In the genomic region with DNA sequence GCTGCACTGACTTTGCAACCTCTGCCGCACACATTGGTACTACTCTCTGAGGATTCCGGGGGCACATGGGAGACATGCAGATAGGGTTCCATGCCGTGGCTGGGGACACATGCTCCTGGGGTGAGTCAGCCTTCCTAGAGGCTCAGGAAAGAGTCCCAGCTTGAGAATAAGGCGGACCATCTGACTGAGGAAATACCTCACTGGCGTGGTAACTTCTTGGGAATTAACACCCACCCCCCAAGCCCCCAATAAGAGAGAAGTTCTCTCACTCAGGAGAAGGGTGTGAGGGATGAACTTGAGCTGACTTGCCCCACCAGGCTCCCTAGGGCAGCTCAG, we compare ENCODE assay signal across 16 cellular contexts. TPM values are rescaled to one million over a fixed set of nuclear protein-coding genes. Genes with fewer than 3 reads are reported as not detected.
DNase-seq lines count a peak whose midpoint lies in the region; ATAC-seq and TF ChIP-seq lines count a peak whose summit lies in the region.
"Had no signal": no experiment of that assay in that cellular context is flagged by ENCODE, and none has a peak within 500 bp of the region (broad histone marks: within the 10 kb centered on the region; RNA-seq: fewer than 3 reads in every experiment).

No MANE protein-coding gene starts in this region.

- H3K36me3 ChIP-seq in spleen = peaks cover 0 to 36% (median 11%) of the 10 kb centered on the region in 6 donors

- 89 to 97% (median 97%) methylated on average over 5 of the region's 5 CpGs for WGBS in spleen, 5 donors

- no peaks in the 10 kb centered on the region for H3K9me3 ChIP-seq in spleen

- TF ChIP-seq CTCF in fibroblast of pulmonary artery (IDR thresholded peaks at IDR 0.05; ENCODE audit: low read length, missing control alignments) = no peak
- TF ChIP-seq CTCF in spleen (IDR thresholded peaks at IDR 0.05 in 8 of 11, conservative IDR thresholded peaks at IDR 0.05 in 3 of 11) = no peak

- H3K27me3 ChIP-seq in spleen (replicated peaks in 1 of 7) = no peaks in the 10 kb centered on the region

- ATAC-seq in GM18858 (IDR thresholded peaks at IDR 0.05; ENCODE audit: unreplicated experiment) = no peak
- ATAC-seq: effector memory CD8-positive, alpha-beta T cell had no signal

- H3K27ac ChIP-seq in spleen = peak overlapping the region in 7 of 8 donors; percentile 80 to 95 (median 87)

- H3K4me3 ChIP-seq in fibroblast of pulmonary artery (replicated peaks; ENCODE audit: low read depth, low read length) (no peak overlapping the region), spleen (peak overlapping the region in 1 of 8 donors; percentile 57)

- peaks cover 23 to 78% (median 45%) of the 10 kb centered on the region in 6 donors for H3K4me1 ChIP-seq in spleen

- TF ChIP-seq POLR2A in spleen (IDR thresholded peaks at IDR 0.05) = no peak

- intact Hi-C loops in spleen (cut with DNase I; ENCODE audit: low total_unique reads) = no loop called here

- DNase-seq in ELF-1 (ENCODE audit: low read depth, low spot score) (peak; percentile 30), NCI-H226 (peak; percentile 69), fibroblast of pulmonary artery (ENCODE audit: low read depth) (peak; percentile 57), spleen (no peak), inferior parietal cortex (ENCODE audit: extremely low spot score) (no peak), DMS114 treated with DMSO at 0.1 percent for 48 hours (lab: John Stamatoyannopoulos, UW; ENCODE audit: unreplicated experiment) (no peak)
- DNase-seq: C1 segment of cervical spinal cord; effector memory CD8-positive, alpha-beta T cell; NCI-H1417 treated with DMSO at 0.1 percent for 48 hours; NCI-H748 treated with DMSO at 0.1 percent for 48 hours; occipital lobe; retina; SHP77 treated with DMSO at 0.1 percent for 48 hours; stimulated activated naive B cell treated with anti-CD40 and anti-IgM and Interleukin-4, amounts not matched to agents 10 μg/mL and 1 μg/mL and 100 μg/mL, for 72 hours; T-cell had no signal

RNA-seq across cellular contexts. Expression of a gene that starts 23.2 kb away (rescaled TPM):
- total RNA-seq in spleen = 100 to 1,000 TPM in 3 of 7 donors, 10 to 100 TPM in 4; 47.3 to 138 (median 82.8) TPM
- 10 to 100 TPM in 1 of 3 donors, 1 to 10 TPM in 2; 6.8 to 11.7 (median 8.5) TPM for polyA plus RNA-seq in spleen

Comparison
In these comparisons a context has a peak if more than half of its experiments do, and no peak if none do; other contexts are left out.
1. DNase-seq: peak in ELF-1 (single experiment), NCI-H226 (single experiment) and fibroblast of pulmonary artery (single experiment); none in spleen (single experiment), inferior parietal cortex (single experiment) and DMS114 treated with DMSO at 0.1 percent for 48 hours (single experiment).